8 cellular contexts compared by ENCODE assay signal in the genomic region with DNA sequence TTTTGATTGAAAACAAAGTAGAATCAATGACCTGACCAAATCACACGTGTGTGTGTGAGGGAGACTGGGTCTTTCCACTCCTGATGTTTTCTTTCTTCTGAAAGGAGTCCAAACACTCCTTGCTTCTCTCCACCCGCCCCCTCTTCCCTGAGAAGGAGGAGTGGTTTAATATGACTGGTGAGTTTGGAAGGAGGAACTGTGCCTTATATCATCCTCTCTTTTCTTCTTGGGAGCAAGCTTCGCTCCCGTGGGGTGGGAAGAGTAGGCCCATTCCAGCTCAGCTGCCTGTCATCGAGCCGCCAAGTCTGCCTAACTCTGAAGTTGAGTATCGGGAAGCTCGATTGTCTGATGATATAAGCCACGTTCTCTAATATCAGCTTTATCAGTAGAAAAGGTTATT.
A peak's percentile ranks its signal among the peaks of the same experiment; 100 is the strongest.
DNase-seq lines count a peak whose midpoint lies in the region; ATAC-seq and TF ChIP-seq lines count a peak whose summit lies in the region.

No MANE protein-coding gene starts in this region.

- H3K27me3 Mint-ChIP-seq in mesothelial cell of epicardium (ENCODE audit: low read depth) = no peaks in the 10 kb centered on the region
- no peaks in the 10 kb centered on the region for H3K27me3 Mint-ChIP-seq in CD4-positive, alpha-beta T cell

- peaks cover 0 to 2% (median 0%) of the 10 kb centered on the region in 5 donors for H3K27me3 ChIP-seq in subcutaneous abdominal adipose tissue (ENCODE audit: control insufficient read depth in 5 of 5, insufficient read depth in 4 of 5, low read length in 5 of 5)
- no peaks in the 10 kb centered on the region for H3K27me3 ChIP-seq in H7 (ENCODE audit: control insufficient read depth, insufficient read depth, low read length)
- H3K27me3 ChIP-seq in CD4-positive, alpha-beta T cell (ENCODE audit: control insufficient read depth, insufficient read depth, low read length) = no peaks in the 10 kb centered on the region

- intact Hi-C loops in CD4-positive, alpha-beta T cell (cut with DNase I, micrococcal nuclease) = no loop called here

- H3K36me3 Mint-ChIP-seq in mesothelial cell of epicardium = peaks cover 3% of the 10 kb centered on the region
- H3K36me3 Mint-ChIP-seq in CD4-positive, alpha-beta T cell (ENCODE audit: low read depth) = no peaks in the 10 kb centered on the region

- H3K4me3 ChIP-seq in epithelial cell of esophagus (ENCODE audit: low read length) (no peak overlapping the region), subcutaneous abdominal adipose tissue (ENCODE audit: low read depth in 1 of 5, low read length in 5 of 5) (peak overlapping the region in 1 of 5 donors; percentile 15), H7 (ENCODE audit: insufficient read depth, low read depth, low read length) (no peak overlapping the region)

- H3K27ac ChIP-seq in subcutaneous abdominal adipose tissue (ENCODE audit: low read depth, low read length) = peak overlapping the region; percentile 99
- H3K27ac ChIP-seq in CD4-positive, alpha-beta T cell (ENCODE audit: low read depth, low read length) = no peak overlapping the region

- peaks cover 28 to 73% (median 60%) of the 10 kb centered on the region in 5 donors for H3K4me1 ChIP-seq in subcutaneous abdominal adipose tissue (ENCODE audit: control insufficient read depth in 5 of 5, insufficient read depth in 5 of 5, low read length in 5 of 5)

- no peak overlapping the region for H3K4me3 Mint-ChIP-seq in mesothelial cell of epicardium
- no peak overlapping the region for H3K4me3 Mint-ChIP-seq in CD4-positive, alpha-beta T cell

- H3K9me3 Mint-ChIP-seq in mesothelial cell of epicardium = peaks cover 10% of the 10 kb centered on the region
- peaks cover 2% of the 10 kb centered on the region for H3K9me3 Mint-ChIP-seq in CD4-positive, alpha-beta T cell

- CTCF ChIA-PET in CD4-positive, alpha-beta T cell (lab: Charles Lee) = interaction anchor here (0.7 to 3.8 kb wide), 4 partner anchors 13 to 98 kb away, joined by 3 to 12 read pairs (median 3); no protein-coding TSS in a partner anchor

- H3K36me3 ChIP-seq in subcutaneous abdominal adipose tissue (ENCODE audit: control insufficient read depth in 5 of 5, insufficient read depth in 5 of 5, low read length in 5 of 5) (no peaks in the 10 kb centered on the region), H7 (replicated peaks; ENCODE audit: control insufficient read depth, insufficient read depth, low read length) (no peaks in the 10 kb centered on the region)

- H3K27ac Mint-ChIP-seq in mesothelial cell of epicardium = peak overlapping the region; percentile 43
- no peak overlapping the region for H3K27ac Mint-ChIP-seq in CD4-positive, alpha-beta T cell

- POLR2A ChIA-PET in CD4-positive, alpha-beta T cell (lab: Charles Lee) = interaction anchor here (1.2 kb wide), 1 partner anchor 98 kb away, joined by 3 read pairs; no protein-coding TSS in a partner anchor

- TF ChIP-seq CTCF in epithelial cell of esophagus (IDR thresholded peaks at IDR 0.05; ENCODE audit: insufficient read depth, low read depth, low read length, missing control alignments) (no peak), mesothelial cell of epicardium (IDR thresholded peaks at IDR 0.05; ENCODE audit: unreplicated experiment) (no peak)
- no peak for TF ChIP-seq CTCF in CD4-positive, alpha-beta T cell (IDR thresholded peaks at IDR 0.05)

- ATAC-seq in CD4-positive, alpha-beta T cell (ENCODE audit: poor library complexity) = no peak
- no peak for ATAC-seq in HG03439 (IDR thresholded peaks at IDR 0.05; ENCODE audit: unreplicated experiment)
- ATAC-seq in GM21737 (IDR thresholded peaks at IDR 0.05; ENCODE audit: unreplicated experiment) = no peak

- DNase-seq in LHCN-M2 (ENCODE audit: low read depth) = peak; percentile 12
- DNase-seq in epithelial cell of esophagus (ENCODE audit: low read depth) = peak; percentile 42
- no peak for DNase-seq in mesothelial cell of epicardium (ENCODE audit: low spot score in 2 of 2, unreplicated experiment in 2 of 2)
- no peak for DNase-seq in H7
- DNase-seq in CD4-positive, alpha-beta T cell = no peak

- peak overlapping the region in 4 of 5 donors; percentile 6 to 76 (median 46) for H3K9ac ChIP-seq in subcutaneous abdominal adipose tissue (ENCODE audit: low read length in 5 of 5)

- H3K4me1 Mint-ChIP-seq in mesothelial cell of epicardium = peaks cover 40% of the 10 kb centered on the region
- H3K4me1 Mint-ChIP-seq in CD4-positive, alpha-beta T cell (ENCODE audit: low read depth) = peaks cover 6% of the 10 kb centered on the region

- peaks cover 0 to 2% (median 0%) of the 10 kb centered on the region in 5 donors for H3K9me3 ChIP-seq in subcutaneous abdominal adipose tissue (ENCODE audit: control insufficient read depth in 5 of 5, low read length in 5 of 5)
- peaks cover 4% of the 10 kb centered on the region for H3K9me3 ChIP-seq in CD4-positive, alpha-beta T cell (ENCODE audit: control insufficient read depth, low read length)

Comparison
In these comparisons a context has a peak if more than half of its experiments do, and no peak if none do; other contexts are left out.
1. DNase-seq: peak in LHCN-M2 (single experiment) and epithelial cell of esophagus (single experiment); none in mesothelial cell of epicardium (0 of 2), H7 (single experiment) and CD4-positive, alpha-beta T cell (0 of 10).